In the genomic region with DNA sequence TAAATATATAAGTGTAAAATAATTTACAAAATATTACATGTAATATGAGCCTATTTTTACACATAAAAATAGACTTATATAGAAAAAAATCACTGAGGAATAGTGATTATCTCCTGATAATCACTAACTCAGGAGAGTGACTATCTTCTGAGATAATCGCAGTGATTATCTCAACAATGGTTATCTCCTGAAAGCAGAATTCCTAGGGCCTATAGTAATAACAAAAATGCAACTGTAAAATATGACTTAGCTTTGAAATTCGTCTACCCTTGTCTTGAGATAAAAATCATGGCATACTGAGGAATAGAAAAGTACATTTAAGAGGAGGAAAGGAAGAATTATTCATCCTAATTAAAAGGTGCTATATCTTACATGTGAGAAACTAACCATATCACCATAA, we compare ENCODE assay signal across 30 cellular contexts.
"Had no signal": no experiment of that assay in that cellular context is flagged by ENCODE, and none has a peak within 500 bp of the region (broad histone marks: within the 10 kb centered on the region; RNA-seq: fewer than 3 reads in every experiment).

No MANE protein-coding gene starts in this region.

- H3K9me3 ChIP-seq: adrenal gland, body of pancreas had no signal

- H3K27ac ChIP-seq: adrenal gland, body of pancreas, brain microvascular endothelial cell, breast epithelium, VCaP had no signal

- H3K4me1 ChIP-seq: adrenal gland, body of pancreas, breast epithelium had no signal

- H3K27me3 ChIP-seq: adrenal gland, body of pancreas, brain microvascular endothelial cell, breast epithelium had no signal

- DNase-seq: activated B cell treated with CpG ODN at 0.5 μM for 24 hours; activated CD4-positive, alpha-beta memory T cell treated with anti-CD3 and anti-CD28 coated beads for 36 hours; activated CD4-positive, alpha-beta T cell treated with anti-CD3 and anti-CD28 coated beads for 4 hours; activated CD4-positive, alpha-beta T cell treated with anti-CD3 and anti-CD28 coated beads, Interleukin-2, amount 10 ng/mL, durations not matched to agents 24 days and 14 days; activated CD4-positive, alpha-beta T cell treated with anti-CD3 and anti-CD28 coated beads, Interleukin-2, amount 50 U/mL, for 1 hour; activated CD4-positive, alpha-beta T cell treated with anti-CD3 and anti-CD28 coated beads, Interleukin-2, amount 50 U/mL, for 4 hours; activated CD4-positive, CD25-positive, alpha-beta regulatory T cell treated with anti-CD3 and anti-CD28 coated beads, Interleukin-2, amount 50 U/mL, for 72 hours; activated CD8-positive, alpha-beta memory T cell treated with anti-CD3 and anti-CD28 coated beads, Interleukin-2, amount 50 U/mL, for 4 hours; activated CD8-positive, alpha-beta T cell treated with anti-CD3 and anti-CD28 coated beads for 36 hours; activated effector memory CD4-positive, alpha-beta T cell treated with anti-CD3 and anti-CD28 coated beads, Interleukin-2, amount 50 U/mL, for 16 hours; activated gamma-delta T cell treated with Interleukin-2 at 50 U/mL for 16 hours; activated naive CD4-positive, alpha-beta T cell; activated naive CD4-positive, alpha-beta T cell treated with anti-CD3 and anti-CD28 coated beads for 36 hours; activated naive CD4-positive, alpha-beta T cell treated with anti-CD3 and anti-CD28 coated beads, Interleukin-2, amount 50 U/mL, for 16 hours; activated naive CD8-positive, alpha-beta T cell treated with anti-CD3 and anti-CD28 coated beads for 36 hours; activated T-cell treated with anti-CD3 and anti-CD28 coated beads for 4 hours; activated T-cell treated with anti-CD3 and anti-CD28 coated beads, Interleukin-2, amount 50 U/mL, for 1 hour; activated T-cell treated with anti-CD3 and anti-CD28 coated beads, Interleukin-2, amount 50 U/mL, for 4 hours; activated T-cell treated with anti-CD3 and anti-CD28 coated beads, Interleukin-2, amount 50 U/mL, for 72 hours; adrenal gland; amniotic stem cell; aorta; body of pancreas; brain microvascular endothelial cell; central memory CD4-positive, alpha-beta T cell; T-helper 1 cell; T-helper 2 cell; T-helper 9 cell had no signal

- H3K36me3 ChIP-seq: adrenal gland, brain microvascular endothelial cell, breast epithelium had no signal

- H3K4me3 ChIP-seq: adrenal gland, body of pancreas, breast epithelium had no signal
